Comparison of ENCODE assay signal across 32 cellular contexts in the genomic region with DNA sequence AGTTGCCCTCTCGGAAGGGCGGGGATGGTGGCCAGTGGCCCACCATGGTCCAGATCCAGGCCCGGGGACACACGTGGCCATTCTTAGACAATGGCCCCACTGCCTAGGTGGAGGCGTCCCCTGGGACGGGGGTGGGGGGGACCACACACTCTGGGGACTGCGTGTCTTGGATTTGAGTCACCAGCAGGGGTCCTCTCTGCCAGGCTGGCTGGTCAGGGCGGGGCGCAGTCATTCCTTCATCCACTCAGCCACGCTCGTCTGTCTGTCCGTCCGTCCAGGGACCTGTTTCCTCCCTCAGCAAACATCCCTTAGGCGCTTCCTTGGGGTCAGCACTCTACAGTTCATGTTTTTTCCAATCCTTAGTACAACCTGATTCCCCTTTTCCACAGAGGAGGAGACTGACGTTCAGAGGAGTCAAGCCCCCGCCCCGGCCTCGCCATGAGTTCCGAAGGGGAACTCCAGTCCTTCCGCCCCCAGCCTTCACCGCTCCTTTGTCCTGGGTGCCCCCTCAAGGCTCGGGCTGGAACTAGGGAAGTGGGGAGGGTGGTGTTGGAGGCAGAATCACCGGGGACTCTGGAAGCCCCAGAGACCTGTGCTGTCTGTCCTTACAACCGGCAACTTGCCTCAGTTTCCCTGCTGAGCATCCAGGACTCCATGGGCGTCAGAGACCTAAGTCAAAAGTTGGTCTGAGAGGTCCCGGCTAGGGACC.
DNase-seq lines count a peak whose midpoint lies in the region; ATAC-seq and TF ChIP-seq lines count a peak whose summit lies in the region.
"Had no signal": no experiment of that assay in that cellular context is flagged by ENCODE, and none has a peak within 500 bp of the region (broad histone marks: within the 10 kb centered on the region; RNA-seq: fewer than 3 reads in every experiment).

No MANE protein-coding gene starts in this region.

- no peak overlapping the region for H3K27ac ChIP-seq in heart left ventricle
- H3K27ac ChIP-seq in OCI-LY7 (ENCODE audit: low read depth, low read length, poor library complexity, severe bottlenecking), result no peak overlapping the region
- H3K27ac ChIP-seq: ascending aorta, cardiac muscle cell, colonic mucosa, pancreas, SJCRH30, testis had no signal

- WGBS in heart left ventricle, 4 donors, result 67 to 81% (median 75%) methylated on average over 21 to 26 of the region's 26 CpGs

- H3K4me1 Mint-ChIP-seq in endothelial cell (ENCODE audit: unreplicated experiment), result no peaks in the 10 kb centered on the region
- H3K4me1 Mint-ChIP-seq: activated B cell treated with CpG ODN at 0.5 μM for 24 hours; activated naive CD8-positive, alpha-beta T cell treated with anti-CD3 and anti-CD28 coated beads, Interleukin-2, amount 10 ng/mL, durations not matched to agents 7 days and 5 days; B cell; immature natural killer cell had no signal

- no peak overlapping the region for H2AFZ ChIP-seq in OCI-LY7 (ENCODE audit: low read length)

- no peaks in the 10 kb centered on the region for H3K9me3 Mint-ChIP-seq in endothelial cell (ENCODE audit: unreplicated experiment)

- H3K4me3 Mint-ChIP-seq in endothelial cell (ENCODE audit: unreplicated experiment), result no peak overlapping the region
- H3K4me3 Mint-ChIP-seq: activated B cell treated with CpG ODN at 0.5 μM for 24 hours; activated naive CD8-positive, alpha-beta T cell treated with anti-CD3 and anti-CD28 coated beads, Interleukin-2, amount 10 ng/mL, durations not matched to agents 7 days and 5 days; B cell; CD8-positive, alpha-beta T cell; IgD-negative memory B cell; immature natural killer cell; memory B cell; stimulated activated naive CD8-positive, alpha-beta T cell treated with anti-CD3 and anti-CD28 coated beads, Interleukin-15, Interleukin-2, amounts not matched to agents 100 ng/mL and 50 ng/mL, for 24 hours had no signal

- no peak overlapping the region for H3K27ac Mint-ChIP-seq in endothelial cell (ENCODE audit: unreplicated experiment)
- H3K27ac Mint-ChIP-seq: activated B cell treated with CpG ODN at 0.5 μM for 24 hours; activated naive CD8-positive, alpha-beta T cell treated with anti-CD3 and anti-CD28 coated beads, Interleukin-2, amount 10 ng/mL, durations not matched to agents 7 days and 5 days; B cell; CD8-positive, alpha-beta T cell; IgD-negative memory B cell; immature natural killer cell; memory B cell; stimulated activated naive CD8-positive, alpha-beta T cell treated with anti-CD3 and anti-CD28 coated beads, Interleukin-15, Interleukin-2, amounts not matched to agents 100 ng/mL and 50 ng/mL, for 24 hours had no signal

- intact Hi-C loops in left ventricle myocardium superior (cut with micrococcal nuclease), result no loop called here
- intact Hi-C loops in heart left ventricle (cut with DNase I), result no loop called here
- intact Hi-C loops in OCI-LY7 (cut with micrococcal nuclease; ENCODE audit: unreplicated experiment), result no loop called here

- TF ChIP-seq CTCF in heart left ventricle (IDR thresholded peaks at IDR 0.05), result no peak
- peak; percentile 30; the same call in 1 of the 2 replicates for TF ChIP-seq CTCF in OCI-LY7 (conservative IDR thresholded peaks at IDR 0.05; ENCODE audit: low read length)
- TF ChIP-seq CTCF in endothelial cell (IDR thresholded peaks at IDR 0.05; ENCODE audit: unreplicated experiment), result peak; percentile 25

- CTCF ChIA-PET in OCI-LY7 (lab: Charles Lee; ENCODE audit: unreplicated experiment), result no interaction called here

- H3K27me3 ChIP-seq in heart left ventricle, result peaks cover 0 to 39% (median 3%) of the 10 kb centered on the region in 9 donors
- H3K27me3 ChIP-seq: ascending aorta, cardiac muscle cell, colonic mucosa, testis had no signal

- H4K20me1 ChIP-seq in OCI-LY7 (ENCODE audit: insufficient read depth, low read length), result no peaks in the 10 kb centered on the region

- H3K79me2 ChIP-seq in OCI-LY7 (ENCODE audit: insufficient read depth, low read depth, low read length), result no peaks in the 10 kb centered on the region

- no peak overlapping the region for H3K4me2 ChIP-seq in OCI-LY7 (ENCODE audit: low read length)

- no peaks in the 10 kb centered on the region for H3K36me3 ChIP-seq in heart left ventricle
- no peaks in the 10 kb centered on the region for H3K36me3 ChIP-seq in OCI-LY7 (ENCODE audit: insufficient read depth, low read length)
- H3K36me3 ChIP-seq: ascending aorta, cardiac muscle cell, colonic mucosa, pancreas, SJCRH30 had no signal

- POLR2A ChIA-PET in OCI-LY7 (lab: Charles Lee), result no interaction called here

- no peaks in the 10 kb centered on the region for H3K9me2 ChIP-seq in OCI-LY7 (ENCODE audit: insufficient read depth, low read length)

- ATAC-seq in left ventricle myocardium superior, result no peak
- no peak for ATAC-seq in heart left ventricle
- no peak for ATAC-seq in GM18505 (IDR thresholded peaks at IDR 0.05; ENCODE audit: unreplicated experiment)
- ATAC-seq in HG03565 (IDR thresholded peaks at IDR 0.05; ENCODE audit: unreplicated experiment), result no peak
- ATAC-seq: CD8-positive, alpha-beta T cell; pancreas had no signal

- H3K4me3 ChIP-seq in heart left ventricle (no peak overlapping the region), OCI-LY7 (ENCODE audit: low read depth, low read length, poor library complexity, severe bottlenecking) (no peak overlapping the region)
- H3K4me3 ChIP-seq: ascending aorta, cardiac muscle cell, colonic mucosa, pancreas, SJCRH30, testis had no signal

- peaks cover 2% of the 10 kb centered on the region for H3K27me3 Mint-ChIP-seq in endothelial cell (ENCODE audit: unreplicated experiment)
- H3K27me3 Mint-ChIP-seq: activated naive CD8-positive, alpha-beta T cell treated with anti-CD3 and anti-CD28 coated beads, Interleukin-2, amount 10 ng/mL, durations not matched to agents 7 days and 5 days had no signal

- no TSS peak for BruUV-seq in OCI-LY7 (replicated peaks; lab: Mats Ljungman, UMichigan)

- peaks cover 4% of the 10 kb centered on the region for H3K36me3 Mint-ChIP-seq in endothelial cell (ENCODE audit: low read depth, unreplicated experiment)
- H3K36me3 Mint-ChIP-seq: activated naive CD8-positive, alpha-beta T cell treated with anti-CD3 and anti-CD28 coated beads, Interleukin-2, amount 10 ng/mL, durations not matched to agents 7 days and 5 days; CD8-positive, alpha-beta T cell; immature natural killer cell; memory B cell had no signal

- H3K9me3 ChIP-seq in heart left ventricle, result peaks cover 0 to 17% (median 5%) of the 10 kb centered on the region in 12 donors
- H3K9me3 ChIP-seq in OCI-LY7 (ENCODE audit: low read length), result no peaks in the 10 kb centered on the region
- H3K9me3 ChIP-seq: colonic mucosa, pancreas, SJCRH30, testis had no signal

- TF ChIP-seq POLR2A in heart left ventricle (IDR thresholded peaks at IDR 0.05) (no peak), GM18505 (IDR thresholded peaks at IDR 0.05; ENCODE audit: borderline replicate concordance, extremely low read depth, insufficient read depth, insufficient read length) (no peak)

- DNase-seq in left ventricle myocardium superior (peak; percentile 8), heart left ventricle (no peak), OCI-LY7 (ENCODE audit: low spot score) (no peak), endothelial cell (ENCODE audit: low spot score) (no peak), NCI-H187 (lab: John Stamatoyannopoulos, UW) (no peak), OCI-M1 (lab: John Stamatoyannopoulos, UW) (no peak)
- DNase-seq: activated B cell treated with CpG ODN at 0.5 μM for 24 hours; activated CD4-positive, alpha-beta T cell treated with anti-CD3 and anti-CD28 coated beads, Interleukin-2, amount 50 U/mL, for 1 hour; activated gamma-delta T cell; activated naive CD8-positive, alpha-beta T cell treated with anti-CD3 and anti-CD28 coated beads, Interleukin-2, amount 10 ng/mL, durations not matched to agents 7 days and 5 days; activated T-cell treated with anti-CD3 and anti-CD28 coated beads, Interleukin-2, amount 50 U/mL, for 1 hour; CD8-positive, alpha-beta T cell; colonic mucosa; effector CD8-positive, alpha-beta T cell; hypothalamus; immature natural killer cell; NCI-H1048; NCI-H2171 treated with DMSO at 0.1 percent for 48 hours; NCI-H524 treated with DMSO at 0.1 percent for 48 hours; NK-92 treated with Interleukin-12 subunit alpha and Interleukin-12 subunit beta, amount 100 ng/mL, for 24 hours; SJCRH30; stimulated activated CD8-positive, alpha-beta memory T cell treated with anti-CD3 and anti-CD28 coated beads, Interleukin-4, amount 100 ng/mL, for 48 hours; testis had no signal

- no peaks in the 10 kb centered on the region for H3K4me1 ChIP-seq in heart left ventricle
- H3K4me1 ChIP-seq in OCI-LY7 (ENCODE audit: insufficient read depth, low read length, poor library complexity, severe bottlenecking), result no peaks in the 10 kb centered on the region
- H3K4me1 ChIP-seq: ascending aorta, colonic mucosa, pancreas, SJCRH30, testis had no signal

Comparison
In these comparisons a context has a peak if more than half of its experiments do, and no peak if none do; other contexts are left out.
1. CTCF ChIP-seq: peak in OCI-LY7 (single experiment) and endothelial cell (single experiment); none in heart left ventricle (0 of 12).